ENCODE assay signal across 26 cellular contexts in the genomic region with DNA sequence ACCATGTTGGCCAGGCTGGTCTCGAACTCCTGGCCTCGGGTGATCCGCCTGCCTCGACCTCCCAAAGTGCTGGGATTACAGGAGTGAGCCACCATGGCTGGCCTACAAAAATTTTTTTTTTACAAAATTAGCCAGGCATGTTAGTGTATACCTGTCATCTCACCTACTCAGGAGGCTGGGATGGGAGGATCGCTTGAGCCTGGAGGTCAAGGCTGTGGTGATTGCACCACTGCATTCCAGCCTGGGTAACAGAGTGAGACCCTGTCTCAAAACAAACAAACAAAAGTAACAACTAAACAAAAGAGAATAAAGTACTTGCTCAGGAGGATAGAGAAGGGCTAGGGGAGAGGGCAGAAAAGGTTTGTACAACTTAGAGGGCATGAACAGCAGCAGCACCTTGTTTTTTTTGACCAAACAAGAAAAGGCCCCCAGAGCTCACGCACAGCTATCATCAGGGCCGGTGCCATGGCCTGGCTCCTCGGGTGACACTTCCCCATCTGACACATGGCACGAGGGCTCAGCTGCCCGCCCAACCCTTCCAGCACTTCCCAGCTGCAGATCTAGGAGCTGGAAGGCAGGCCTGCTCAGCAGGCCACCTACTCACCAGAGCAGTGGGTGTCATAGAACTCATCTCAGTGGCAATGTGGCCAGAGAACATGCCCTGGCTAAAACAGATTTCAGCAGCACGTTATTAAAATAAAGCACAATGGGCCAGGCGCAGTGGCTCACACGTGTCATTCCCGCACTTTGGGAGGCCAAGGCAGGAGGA. TPM values are rescaled to one million over a fixed set of nuclear protein-coding genes. Genes with fewer than 3 reads are reported as not detected.
"Had no signal": no experiment of that assay in that cellular context is flagged by ENCODE, and none has a peak within 500 bp of the region (broad histone marks: within the 10 kb centered on the region; RNA-seq: fewer than 3 reads in every experiment).

No MANE protein-coding gene starts in this region.

- H3K9me3 ChIP-seq: adrenal gland, body of pancreas, gastrocnemius medialis, thoracic aorta had no signal

- H3K27me3 ChIP-seq: adrenal gland, body of pancreas, gastrocnemius medialis, neural progenitor cell had no signal

- H3K4me3 ChIP-seq: adrenal gland, body of pancreas, gastrocnemius medialis, neural progenitor cell, thoracic aorta had no signal

- DNase-seq: activated B cell treated with CpG ODN at 0.5 μM for 24 hours; activated CD4-positive, alpha-beta T cell treated with anti-CD3 and anti-CD28 coated beads, Interleukin-2, amount 50 U/mL, for 1 hour; activated CD8-positive, alpha-beta memory T cell treated with anti-CD3 and anti-CD28 coated beads, Interleukin-2, amount 10 ng/mL, durations not matched to agents 7 days and 5 days; activated CD8-positive, alpha-beta T cell treated with anti-CD3 and anti-CD28 coated beads for 36 hours; activated naive CD4-positive, alpha-beta T cell treated with anti-CD3 and anti-CD28 coated beads for 36 hours; activated naive CD8-positive, alpha-beta T cell treated with anti-CD3 and anti-CD28 coated beads for 36 hours; activated T-cell treated with anti-CD3 and anti-CD28 coated beads for 4 hours; activated T-cell treated with anti-CD3 and anti-CD28 coated beads, Interleukin-2, amount 50 U/mL, for 72 hours; aorta; body of pancreas; cortex of kidney; effector memory CD8-positive, alpha-beta T cell; erythroblast; gastrocnemius medialis; glutamatergic neuron; left cardiac atrium; midbrain; naive thymus-derived CD8-positive, alpha-beta T cell; occipital lobe; right cardiac atrium; stimulated activated CD4-positive, alpha-beta T cell treated with anti-CD3 and anti-CD28 coated beads, Interleukin-4, amount 100 ng/mL, for 1 hour; stimulated activated naive CD8-positive, alpha-beta T cell treated with anti-CD3 and anti-CD28 coated beads, Interleukin-15, Interleukin-2, amounts not matched to agents 100 U/mL and 50 U/mL, for 24 hours; T-helper 1 cell had no signal

- H3K27ac ChIP-seq: adrenal gland, body of pancreas, gastrocnemius medialis, neural progenitor cell, thoracic aorta had no signal

- H3K4me1 ChIP-seq: adrenal gland, body of pancreas, gastrocnemius medialis had no signal

- H3K36me3 ChIP-seq: adrenal gland, gastrocnemius medialis, neural progenitor cell had no signal

RNA-seq across cellular contexts. Expression of a gene that starts 8.6 kb away (rescaled TPM):
- total RNA-seq: activated CD8-positive, alpha-beta T cell treated with anti-CD3 and anti-CD28 coated beads for 36 hours; activated naive CD4-positive, alpha-beta T cell treated with anti-CD3 and anti-CD28 coated beads for 36 hours; activated naive CD8-positive, alpha-beta T cell treated with anti-CD3 and anti-CD28 coated beads for 36 hours; body of pancreas had no signal
- polyA plus RNA-seq: naive thymus-derived CD8-positive, alpha-beta T cell had no signal
